In genomic region chr6:28953039-28953872, GRCh38 we compare ENCODE assay signal across 1 cellular context.
TF ChIP-seq lines count a peak whose summit lies in the region.

No MANE protein-coding gene starts in this region.

TF ChIP-seq in HCT116, 20 proteins besides CTCF, POLR2A, EP300 and RAD21 (continued from another document):
- TF ChIP-seq REST (IDR thresholded peaks at IDR 0.05; ENCODE audit: low read depth) (no peak), ZNF274 (IDR thresholded peaks at IDR 0.05; ENCODE audit: low read depth, low read length) (no peak)
TF ChIP-seq in HCT116: peak in this region for 4.
